Comparison of ENCODE assay signal across 13 cellular contexts in the genomic region with DNA sequence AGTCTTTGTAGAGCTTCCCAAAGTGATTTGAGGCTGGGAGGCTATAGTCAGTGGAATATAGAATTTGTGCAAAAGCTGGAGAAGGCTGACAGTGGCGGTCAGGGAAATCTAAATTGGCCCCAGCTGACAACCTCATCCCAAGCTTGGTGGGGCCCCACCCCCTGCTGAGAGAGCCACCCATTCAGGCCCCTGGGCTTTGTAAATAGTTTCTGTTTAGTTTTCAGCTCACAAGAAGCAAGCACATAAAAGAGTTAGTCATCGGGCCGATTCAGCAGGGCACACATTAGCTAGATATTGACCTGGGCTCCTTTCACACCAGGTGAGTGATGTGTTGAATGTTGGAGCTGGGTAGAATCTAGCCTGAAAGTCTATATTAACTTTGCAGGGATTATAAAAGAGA.
DNase-seq lines count a peak whose midpoint lies in the region; ATAC-seq, FAIRE-seq and TF ChIP-seq lines count a peak whose summit lies in the region.
"Had no signal": no experiment of that assay in that cellular context is flagged by ENCODE, and none has a peak within 500 bp of the region (broad histone marks: within the 10 kb centered on the region; RNA-seq: fewer than 3 reads in every experiment).

No MANE protein-coding gene starts in this region.

- no peak overlapping the region for H4K8ac ChIP-seq in mesendoderm (ENCODE audit: low read depth, low read length)

- TF ChIP-seq POLR2A in H54 (IDR thresholded peaks at IDR 0.05; ENCODE audit: low read depth, low read length) = no peak

- H3K4me1 ChIP-seq in astrocyte (ENCODE audit: insufficient read depth, low read length) (peaks cover 37% of the 10 kb centered on the region), mesendoderm (ENCODE audit: control insufficient read depth, low read depth, low read length) (peaks cover 3% of the 10 kb centered on the region)

- H3K36me3 ChIP-seq in astrocyte (ENCODE audit: insufficient read depth, low read length) (no peaks in the 10 kb centered on the region), mesendoderm (ENCODE audit: control insufficient read depth, insufficient read depth, low read length) (no peaks in the 10 kb centered on the region)

- H3K4me2 ChIP-seq in astrocyte (ENCODE audit: low read length) (peak overlapping the region; percentile 69), mesendoderm (ENCODE audit: low read length) (no peak overlapping the region)

- no peak overlapping the region for H3K4me3 ChIP-seq in astrocyte (ENCODE audit: insufficient read depth, low read depth, low read length)
- H3K4me3 ChIP-seq in mesendoderm (ENCODE audit: low read length) = no peak overlapping the region

- no peak for FAIRE-seq in astrocyte (lab: Jason Lieb, UNC)
- FAIRE-seq in H54 (lab: Jason Lieb, UNC) = no peak

- peaks cover 45% of the 10 kb centered on the region for H3K4me1 Mint-ChIP-seq in astrocyte (ENCODE audit: low read depth, unreplicated experiment)

- H3K36me3 Mint-ChIP-seq in astrocyte (ENCODE audit: low read depth, unreplicated experiment) = no peaks in the 10 kb centered on the region
- H3K36me3 Mint-ChIP-seq: activated naive CD8-positive, alpha-beta T cell; naive thymus-derived CD8-positive, alpha-beta T cell; T-cell had no signal

- peak overlapping the region; percentile 24 for H3K23ac ChIP-seq in mesendoderm (ENCODE audit: low read length)

- H2BK5ac ChIP-seq in mesendoderm (ENCODE audit: low read length) = no peak overlapping the region

- no peak overlapping the region for H2AK5ac ChIP-seq in mesendoderm (ENCODE audit: low read length)

- no peak overlapping the region for H3K4me3 Mint-ChIP-seq in astrocyte (ENCODE audit: unreplicated experiment)
- H3K4me3 Mint-ChIP-seq: activated naive CD8-positive, alpha-beta T cell; naive thymus-derived CD8-positive, alpha-beta T cell; stimulated activated naive CD8-positive, alpha-beta T cell treated with anti-CD3 and anti-CD28 coated beads, Interleukin-15, amount 100 ng/mL, for 72 hours; T-cell had no signal

- DNase-seq in A172 (ENCODE audit: low spot score) = peak; percentile 22
- DNase-seq in HPDE6-E6E7 (ENCODE audit: extremely low spot score) = peak; percentile 45
- DNase-seq in astrocyte (ENCODE audit: low read depth) = peak; percentile 37
- DNase-seq in mesendoderm = no peak
- no peak for DNase-seq in NCI-H2171 (lab: John Stamatoyannopoulos, UW)
- DNase-seq in NCI-H2029 (lab: John Stamatoyannopoulos, UW) = no peak
- DNase-seq in left cardiac atrium = no peak
- DNase-seq in H54 (ENCODE audit: insufficient read length, low spot score) = no peak
- DNase-seq: naive thymus-derived CD8-positive, alpha-beta T cell; NCI-H345; stimulated activated naive CD8-positive, alpha-beta T cell treated with anti-CD3 and anti-CD28 coated beads, Interleukin-15, amount 100 ng/mL, for 72 hours; T-cell had no signal

- H3K27me3 ChIP-seq in astrocyte (ENCODE audit: insufficient read depth, low read length) (no peaks in the 10 kb centered on the region), mesendoderm (ENCODE audit: insufficient read depth, low read length, poor library complexity) (no peaks in the 10 kb centered on the region)

- H3K18ac ChIP-seq in mesendoderm (ENCODE audit: low read length) = no peak overlapping the region

- no peak overlapping the region for H3K27ac Mint-ChIP-seq in astrocyte (ENCODE audit: unreplicated experiment)
- H3K27ac Mint-ChIP-seq: activated naive CD8-positive, alpha-beta T cell; T-cell had no signal

- no peaks in the 10 kb centered on the region for H3K9me3 ChIP-seq in astrocyte (ENCODE audit: insufficient read depth, low read depth, low read length)

- no peak overlapping the region for H2BK15ac ChIP-seq in mesendoderm (replicated peaks; ENCODE audit: low read depth)

- no peaks in the 10 kb centered on the region for H3K79me2 ChIP-seq in astrocyte (ENCODE audit: insufficient read depth, low read length)
- no peaks in the 10 kb centered on the region for H3K79me2 ChIP-seq in mesendoderm (ENCODE audit: control insufficient read depth, insufficient read depth, low read length)

- intact Hi-C loops in left cardiac atrium (cut with DNase I) = no loop called here

- no peaks in the 10 kb centered on the region for H3K9me3 Mint-ChIP-seq in astrocyte (ENCODE audit: unreplicated experiment)
- H3K9me3 Mint-ChIP-seq: naive thymus-derived CD8-positive, alpha-beta T cell; stimulated activated naive CD8-positive, alpha-beta T cell treated with anti-CD3 and anti-CD28 coated beads, Interleukin-15, amount 100 ng/mL, for 72 hours; T-cell had no signal

- H4K20me1 ChIP-seq in astrocyte (ENCODE audit: insufficient read depth, low read length) = no peaks in the 10 kb centered on the region

- H4K5ac ChIP-seq in mesendoderm (ENCODE audit: low read length) = no peak overlapping the region

- TF ChIP-seq CTCF in astrocyte (IDR thresholded peaks at IDR 0.05; ENCODE audit: insufficient read depth, low read depth, low read length) = no peak

- H3K4ac ChIP-seq in mesendoderm (ENCODE audit: low read depth, low read length) = no peak overlapping the region

- H3K9ac ChIP-seq in astrocyte (ENCODE audit: low read length) = no peak overlapping the region
- no peak overlapping the region for H3K9ac ChIP-seq in mesendoderm (ENCODE audit: low read length)

- no CpG with 5 or more reads among the region's 3 CpGs for WGBS in mesendoderm (ENCODE audit: extremely low coverage, insufficient coverage, low lambda C conversion rate)

- no peak overlapping the region for H3K56ac ChIP-seq in mesendoderm (ENCODE audit: low read length)

- no peaks in the 10 kb centered on the region for H3K79me1 ChIP-seq in mesendoderm (ENCODE audit: low read length)

- no peak overlapping the region for H2AFZ ChIP-seq in astrocyte (ENCODE audit: low read depth, low read length)

- ATAC-seq in left cardiac atrium = no peak
- ATAC-seq: naive thymus-derived CD8-positive, alpha-beta T cell; stimulated activated naive CD8-positive, alpha-beta T cell treated with anti-CD3 and anti-CD28 coated beads, Interleukin-15, amount 100 ng/mL, for 72 hours; T-cell had no signal

- H2BK120ac ChIP-seq in mesendoderm (ENCODE audit: low read depth, low read length) = no peak overlapping the region

- peaks cover 2% of the 10 kb centered on the region for H3K27me3 Mint-ChIP-seq in astrocyte (ENCODE audit: low read depth, unreplicated experiment)
- H3K27me3 Mint-ChIP-seq: activated naive CD8-positive, alpha-beta T cell; stimulated activated naive CD8-positive, alpha-beta T cell treated with anti-CD3 and anti-CD28 coated beads, Interleukin-15, amount 100 ng/mL, for 72 hours had no signal

- H3K27ac ChIP-seq in astrocyte (ENCODE audit: low read depth, low read length) = no peak overlapping the region
- H3K27ac ChIP-seq in mesendoderm (ENCODE audit: low read depth, low read length) = no peak overlapping the region

Comparison
In these comparisons a context has a peak if more than half of its experiments do, and no peak if none do; other contexts are left out.
1. DNase-seq: peak in A172 (single experiment), HPDE6-E6E7 (single experiment) and astrocyte (single experiment); none in mesendoderm (single experiment), NCI-H2171 (single experiment), NCI-H2029 (single experiment), left cardiac atrium (single experiment) and H54 (single experiment).